In genomic region chr3:129087138-129087702, GRCh38 we compare ENCODE assay signal across 11 cellular contexts. TPM values are rescaled to one million over a fixed set of nuclear protein-coding genes. Genes with fewer than 3 reads are reported as not detected.
DNase-seq lines count a peak whose midpoint lies in the region; ATAC-seq and TF ChIP-seq lines count a peak whose summit lies in the region.
"Had no signal": no experiment of that assay in that cellular context is flagged by ENCODE, and none has a peak within 500 bp of the region (broad histone marks: within the 10 kb centered on the region; RNA-seq: fewer than 3 reads in every experiment).

No MANE protein-coding gene starts in this region.

- no peak for TF ChIP-seq POLR2A in right lobe of liver (IDR thresholded peaks at IDR 0.05)

- H3K4me1 Mint-ChIP-seq in natural killer cell treated with Interleukin-12 subunit alpha and Interleukin-12 subunit beta and Interleukin-15 and Interleukin-18, amount 100 ng/mL, for 72 hours (ENCODE audit: low read depth in 2 of 2), result peaks cover 0 to 5% of the 10 kb centered on the region in 2 donors
- H3K4me1 Mint-ChIP-seq in CD8-positive, alpha-beta memory T cell, result peaks cover 0 to 2% (median 0%) of the 10 kb centered on the region in 3 donors
- H3K4me1 Mint-ChIP-seq: naive B cell had no signal

- H3K27me3 Mint-ChIP-seq in natural killer cell treated with Interleukin-12 subunit alpha and Interleukin-12 subunit beta and Interleukin-15 and Interleukin-18, amount 100 ng/mL, for 72 hours, result no peaks in the 10 kb centered on the region
- H3K27me3 Mint-ChIP-seq in CD8-positive, alpha-beta memory T cell, result no peaks in the 10 kb centered on the region
- H3K27me3 Mint-ChIP-seq: naive B cell had no signal

- H3K9me3 ChIP-seq in right lobe of liver (no peaks in the 10 kb centered on the region), thoracic aorta (no peaks in the 10 kb centered on the region)
- H3K9me3 ChIP-seq in CD8-positive, alpha-beta memory T cell (ENCODE audit: low read length), result no peaks in the 10 kb centered on the region

- peaks cover 0 to 11% (median 4%) of the 10 kb centered on the region in 4 donors for H3K36me3 ChIP-seq in right lobe of liver
- peaks cover 4% of the 10 kb centered on the region for H3K36me3 ChIP-seq in thoracic aorta
- H3K36me3 ChIP-seq in CD8-positive, alpha-beta memory T cell (ENCODE audit: insufficient read depth, low read length), result no peaks in the 10 kb centered on the region

- H3K4me1 ChIP-seq in right lobe of liver (no peaks in the 10 kb centered on the region), thoracic aorta (ENCODE audit: control insufficient read depth in 1 of 2, low read depth in 2 of 2) (peaks cover 6 to 22% of the 10 kb centered on the region in 2 donors)
- no peaks in the 10 kb centered on the region for H3K4me1 ChIP-seq in CD8-positive, alpha-beta memory T cell (ENCODE audit: insufficient read depth, low read length)

- intact Hi-C loops in right lobe of liver (cut with DNase I), result no loop called here

- H3K27me3 ChIP-seq in right lobe of liver (no peaks in the 10 kb centered on the region), thoracic aorta (replicated peaks; ENCODE audit: insufficient read depth) (no peaks in the 10 kb centered on the region)
- no peaks in the 10 kb centered on the region for H3K27me3 ChIP-seq in CD8-positive, alpha-beta memory T cell (ENCODE audit: insufficient read depth, low read length, poor library complexity, severe bottlenecking)

- DNase-seq in right lobe of liver (no peak), thoracic aorta (ENCODE audit: low spot score) (peak; percentile 25), D341Med (ENCODE audit: low spot score) (no peak)
- no peak for DNase-seq in natural killer cell treated with Interleukin-12 subunit alpha and Interleukin-12 subunit beta and Interleukin-15 and Interleukin-18, amount 100 ng/mL, for 72 hours (ENCODE audit: low spot score)
- no peak for DNase-seq in activated CD4-positive, alpha-beta T cell treated with anti-CD3 and anti-CD28 coated beads, Interleukin-2, amount 50 U/mL, for 4 hours
- no peak for DNase-seq in CD8-positive, alpha-beta memory T cell
- DNase-seq: activated naive CD4-positive, alpha-beta T cell treated with anti-CD3 and anti-CD28 coated beads, Interleukin-2, amount 50 U/mL, for 16 hours; NCI-H226 had no signal

- H3K27ac ChIP-seq in VCaP (peak overlapping the region; percentile 65), right lobe of liver (peak overlapping the region; percentile 40 to 57 (median 51)), thoracic aorta (peak overlapping the region; percentile 87 to 98)
- H3K27ac ChIP-seq in CD8-positive, alpha-beta memory T cell (ENCODE audit: low read depth, low read length), result no peak overlapping the region

- POLR2A ChIA-PET in CD8-positive, alpha-beta memory T cell (lab: Charles Lee), result interaction anchor here (1.0 kb wide), 1 partner anchor 33 kb away, joined by 5 read pairs; no protein-coding TSS in a partner anchor

- TF ChIP-seq CTCF in VCaP (conservative IDR thresholded peaks at IDR 0.05) (no peak), right lobe of liver (IDR thresholded peaks at IDR 0.05) (no peak), thoracic aorta (IDR thresholded peaks at IDR 0.05) (no peak)

- no peak overlapping the region for H3K27ac Mint-ChIP-seq in natural killer cell treated with Interleukin-12 subunit alpha and Interleukin-12 subunit beta and Interleukin-15 and Interleukin-18, amount 100 ng/mL, for 72 hours
- H3K27ac Mint-ChIP-seq in CD8-positive, alpha-beta memory T cell, result no peak overlapping the region

- no peak overlapping the region for H3K4me3 Mint-ChIP-seq in natural killer cell treated with Interleukin-12 subunit alpha and Interleukin-12 subunit beta and Interleukin-15 and Interleukin-18, amount 100 ng/mL, for 72 hours
- no peak overlapping the region for H3K4me3 Mint-ChIP-seq in CD8-positive, alpha-beta memory T cell
- H3K4me3 Mint-ChIP-seq: naive B cell had no signal

- ATAC-seq in esophagus mucosa (peak; percentile 56), right lobe of liver (peak in 2 of 4 donors; percentile 3 to 20), thoracic aorta (ENCODE audit: insufficient number of reproducible peaks, low FRiP score, low read depth) (peak; percentile 79)
- ATAC-seq in natural killer cell treated with Interleukin-12 subunit alpha and Interleukin-12 subunit beta and Interleukin-15 and Interleukin-18, amount 100 ng/mL, for 72 hours, result no peak

- no peaks in the 10 kb centered on the region for H3K9me3 Mint-ChIP-seq in natural killer cell treated with Interleukin-12 subunit alpha and Interleukin-12 subunit beta and Interleukin-15 and Interleukin-18, amount 100 ng/mL, for 72 hours
- H3K9me3 Mint-ChIP-seq in CD8-positive, alpha-beta memory T cell, result no peaks in the 10 kb centered on the region
- H3K9me3 Mint-ChIP-seq: naive B cell had no signal

- no CpG with 5 or more reads among the region's 8 CpGs for WGBS in right lobe of liver (ENCODE audit: insufficient coverage, low coverage, low lambda C conversion rate, missing lambda C conversion rate)

- CTCF ChIA-PET in CD8-positive, alpha-beta memory T cell (lab: Charles Lee), result no interaction called here

- H3K4me3 ChIP-seq in right lobe of liver (no peak overlapping the region), thoracic aorta (peak overlapping the region; percentile 31)
- no peak overlapping the region for H3K4me3 ChIP-seq in CD8-positive, alpha-beta memory T cell (ENCODE audit: low read length)

- no peaks in the 10 kb centered on the region for H3K36me3 Mint-ChIP-seq in natural killer cell treated with Interleukin-12 subunit alpha and Interleukin-12 subunit beta and Interleukin-15 and Interleukin-18, amount 100 ng/mL, for 72 hours
- H3K36me3 Mint-ChIP-seq in CD8-positive, alpha-beta memory T cell, result peaks cover 0 to 11% (median 1%) of the 10 kb centered on the region in 3 donors
- H3K36me3 Mint-ChIP-seq: naive B cell had no signal

RNA-seq across cellular contexts. Expression of gene GP9, which starts 26.6 kb away (rescaled TPM):
- not detected for total RNA-seq in esophagus mucosa
- under 1 TPM in 1 of 6 experiments, not detected in 5; 0.50 TPM for total RNA-seq in right lobe of liver
- not detected for total RNA-seq in thoracic aorta
- under 1 TPM in 1 of 2 donors, not detected in 1; 0.45 TPM for total RNA-seq in natural killer cell treated with Interleukin-12 subunit alpha and Interleukin-12 subunit beta and Interleukin-15 and Interleukin-18, amount 100 ng/mL, for 72 hours
- total RNA-seq in CD8-positive, alpha-beta memory T cell, result not detected
- not detected for polyA plus RNA-seq in CD8-positive, alpha-beta memory T cell

RNA-seq across cellular contexts. Expression of gene RAB43, which starts 34.4 kb away (rescaled TPM):
- total RNA-seq in esophagus mucosa, result 7.8 TPM
- total RNA-seq in right lobe of liver, result 10 to 100 TPM; 21.8 to 67.2 (median 38.5) TPM
- 10 to 100 TPM; 26.4 to 53.5 TPM for total RNA-seq in thoracic aorta
- total RNA-seq in natural killer cell treated with Interleukin-12 subunit alpha and Interleukin-12 subunit beta and Interleukin-15 and Interleukin-18, amount 100 ng/mL, for 72 hours, result 10 to 100 TPM; 50.7 to 53.9 TPM
- total RNA-seq in CD8-positive, alpha-beta memory T cell, result 10 to 100 TPM; 22.9 to 28.6 TPM
- polyA plus RNA-seq in CD8-positive, alpha-beta memory T cell, result 14.9 TPM

Comparison
In these comparisons a context has a peak if more than half of its experiments do, and no peak if none do; other contexts are left out.
1. ATAC-seq: peak in esophagus mucosa (single experiment) and thoracic aorta (single experiment); none in natural killer cell treated with Interleukin-12 subunit alpha and Interleukin-12 subunit beta and Interleukin-15 and Interleukin-18, amount 100 ng/mL, for 72 hours (0 of 2).